18 cellular contexts compared by ENCODE assay signal in genomic region chr16:66054095-66054494, GRCh38.
DNase-seq lines count a peak whose midpoint lies in the region; ATAC-seq and TF ChIP-seq lines count a peak whose summit lies in the region.
"Had no signal": no experiment of that assay in that cellular context is flagged by ENCODE, and none has a peak within 500 bp of the region (broad histone marks: within the 10 kb centered on the region; RNA-seq: fewer than 3 reads in every experiment).

No MANE protein-coding gene starts in this region.

- no peak overlapping the region for H3K56ac ChIP-seq in mesendoderm (ENCODE audit: low read length)

- H3K4me3 ChIP-seq in GM23338 = 0 out of 2 replicates have a peak overlapping the region, but pooled peaks have one; percentile 4
- H3K4me3 ChIP-seq in coronary artery = no peak overlapping the region
- no peak overlapping the region for H3K4me3 ChIP-seq in mesendoderm (ENCODE audit: low read length)
- no peak overlapping the region for H3K4me3 ChIP-seq in effector memory CD4-positive, alpha-beta T cell (ENCODE audit: insufficient read depth, low read depth, low read length, poor library complexity, severe bottlenecking)
- H3K4me3 ChIP-seq: BLaER1 treated with 17β-estradiol and CSF1 and Interleukin-3, amounts not matched to agents 10 nM and 100 nM; GM23248 had no signal

- H3K27me3 Mint-ChIP-seq in GM23338 (ENCODE audit: insufficient read depth, low read depth, poor library complexity) = peaks cover 7% of the 10 kb centered on the region
- no peaks in the 10 kb centered on the region for H3K27me3 Mint-ChIP-seq in activated T-helper 2 cell treated with anti-CD3 and anti-CD28 coated beads, Interferon-gamma antibody, Interleukin-2, Interleukin-4, amounts not matched to agents 10 μg/mL and 5 μg/mL and 100 μg/mL, durations not matched to agents 14 hours and 24 hours and 36 hours (ENCODE audit: low read depth)
- H3K27me3 Mint-ChIP-seq: B cell, IgD-negative memory B cell had no signal

- H2BK15ac ChIP-seq in mesendoderm (replicated peaks; ENCODE audit: low read depth) = no peak overlapping the region

- no peak overlapping the region for H3K23ac ChIP-seq in mesendoderm (ENCODE audit: low read length)

- H2AK5ac ChIP-seq in mesendoderm (ENCODE audit: low read length) = no peak overlapping the region

- peaks cover 4% of the 10 kb centered on the region; the same call in 1 of the 2 replicates for H3K9me2 ChIP-seq in GM23338 (ENCODE audit: insufficient read depth)

- no peaks in the 10 kb centered on the region for H4K20me1 ChIP-seq in GM23338 (replicated peaks; ENCODE audit: insufficient read depth)
- H4K20me1 ChIP-seq: BLaER1 treated with 17β-estradiol and CSF1 and Interleukin-3, amounts not matched to agents 10 nM and 100 nM had no signal

- H2BK120ac ChIP-seq in mesendoderm (ENCODE audit: low read depth, low read length) = no peak overlapping the region

- no peak overlapping the region for H3K27ac Mint-ChIP-seq in GM23338
- H3K27ac Mint-ChIP-seq in activated T-helper 2 cell treated with anti-CD3 and anti-CD28 coated beads, Interferon-gamma antibody, Interleukin-2, Interleukin-4, amounts not matched to agents 10 μg/mL and 5 μg/mL and 100 μg/mL, durations not matched to agents 14 hours and 24 hours and 36 hours = no peak overlapping the region
- H3K27ac Mint-ChIP-seq: B cell; CD8-positive, alpha-beta T cell; IgD-negative memory B cell had no signal

- H3K9me3 Mint-ChIP-seq in GM23338 = no peaks in the 10 kb centered on the region
- H3K9me3 Mint-ChIP-seq in activated T-helper 2 cell treated with anti-CD3 and anti-CD28 coated beads, Interferon-gamma antibody, Interleukin-2, Interleukin-4, amounts not matched to agents 10 μg/mL and 5 μg/mL and 100 μg/mL, durations not matched to agents 14 hours and 24 hours and 36 hours = no peaks in the 10 kb centered on the region
- H3K9me3 Mint-ChIP-seq: CD8-positive, alpha-beta T cell; IgD-negative memory B cell had no signal

- H3K27ac ChIP-seq in GM23338 (ENCODE audit: low read depth) (no peak overlapping the region), coronary artery (no peak overlapping the region), mesendoderm (ENCODE audit: low read depth, low read length) (no peak overlapping the region)
- no peak overlapping the region for H3K27ac ChIP-seq in effector memory CD4-positive, alpha-beta T cell (ENCODE audit: insufficient read depth, low read length, poor library complexity, severe bottlenecking)
- H3K27ac ChIP-seq: BLaER1 treated with 17β-estradiol and CSF1 and Interleukin-3, amounts not matched to agents 10 nM and 100 nM; GM23248 had no signal

- H2BK5ac ChIP-seq in mesendoderm (ENCODE audit: low read length) = no peak overlapping the region

- no peaks in the 10 kb centered on the region for H3K79me1 ChIP-seq in mesendoderm (ENCODE audit: low read length)

- peak; percentile 31 for DNase-seq in GM23338 (ENCODE audit: low spot score)
- peak; percentile 16 for DNase-seq in coronary artery (ENCODE audit: low spot score)
- peak; percentile 40 for DNase-seq in iPS DF 19.7 (ENCODE audit: low read depth, low spot score)
- peak; percentile 37 for DNase-seq in mesendoderm
- DNase-seq in effector memory CD4-positive, alpha-beta T cell = no peak
- no peak for DNase-seq in activated T-helper 2 cell treated with anti-CD3 and anti-CD28 coated beads, Interferon-gamma antibody, Interleukin-2, Interleukin-4, amounts not matched to agents 10 μg/mL and 5 μg/mL and 100 μg/mL, durations not matched to agents 14 hours and 24 hours and 36 hours (ENCODE audit: low spot score)
- no peak for DNase-seq in SIG-M5 (lab: John Stamatoyannopoulos, UW)
- DNase-seq: CD8-positive, alpha-beta T cell; DMS 273 treated with DMSO at 0.1 percent for 48 hours; DMS53; DND-41; EL; GM23248; H7 had no signal

- H3K4me1 ChIP-seq in GM23338 (ENCODE audit: insufficient read depth) = peaks cover 27% of the 10 kb centered on the region
- H3K4me1 ChIP-seq in mesendoderm (ENCODE audit: control insufficient read depth, low read depth, low read length) = no peaks in the 10 kb centered on the region
- no peaks in the 10 kb centered on the region for H3K4me1 ChIP-seq in effector memory CD4-positive, alpha-beta T cell (ENCODE audit: control insufficient read depth, insufficient read depth, low read length, poor library complexity, severe bottlenecking)

- H4K8ac ChIP-seq in mesendoderm (ENCODE audit: low read depth, low read length) = no peak overlapping the region

- H3K4me2 ChIP-seq in GM23338 (peak overlapping the region; percentile 34), mesendoderm (ENCODE audit: low read length) (no peak overlapping the region)
- H3K4me2 ChIP-seq: BLaER1 treated with 17β-estradiol and CSF1 and Interleukin-3, amounts not matched to agents 10 nM and 100 nM had no signal

- no peak overlapping the region for H3K18ac ChIP-seq in mesendoderm (ENCODE audit: low read length)

- no peaks in the 10 kb centered on the region for H3K9me3 ChIP-seq in effector memory CD4-positive, alpha-beta T cell (ENCODE audit: control insufficient read depth, low read length)
- H3K9me3 ChIP-seq: BLaER1 treated with 17β-estradiol and CSF1 and Interleukin-3, amounts not matched to agents 10 nM and 100 nM had no signal

- H3K27me3 ChIP-seq in GM23338 (ENCODE audit: insufficient read depth) (no peaks in the 10 kb centered on the region), mesendoderm (ENCODE audit: insufficient read depth, low read length, poor library complexity) (no peaks in the 10 kb centered on the region)
- H3K27me3 ChIP-seq in effector memory CD4-positive, alpha-beta T cell (replicated peaks; ENCODE audit: control insufficient read depth, insufficient read depth, low read length, poor library complexity, severe bottlenecking) = no peaks in the 10 kb centered on the region
- H3K27me3 ChIP-seq: BLaER1 treated with 17β-estradiol and CSF1 and Interleukin-3, amounts not matched to agents 10 nM and 100 nM had no signal

- H3K79me2 ChIP-seq in GM23338 (replicated peaks; ENCODE audit: insufficient read depth) (no peaks in the 10 kb centered on the region), mesendoderm (ENCODE audit: control insufficient read depth, insufficient read depth, low read length) (no peaks in the 10 kb centered on the region)

- H4K5ac ChIP-seq in mesendoderm (ENCODE audit: low read length) = no peak overlapping the region

- no peak overlapping the region for H3K9ac ChIP-seq in mesendoderm (ENCODE audit: low read length)
- H3K9ac ChIP-seq: BLaER1 treated with 17β-estradiol and CSF1 and Interleukin-3, amounts not matched to agents 10 nM and 100 nM; GM23248 had no signal

- peaks cover 7% of the 10 kb centered on the region; the same call in 2 of the 3 replicates for H3K4me1 Mint-ChIP-seq in GM23338
- no peaks in the 10 kb centered on the region for H3K4me1 Mint-ChIP-seq in activated T-helper 2 cell treated with anti-CD3 and anti-CD28 coated beads, Interferon-gamma antibody, Interleukin-2, Interleukin-4, amounts not matched to agents 10 μg/mL and 5 μg/mL and 100 μg/mL, durations not matched to agents 14 hours and 24 hours and 36 hours (ENCODE audit: low read depth)
- H3K4me1 Mint-ChIP-seq: B cell, IgD-negative memory B cell had no signal

- no peaks in the 10 kb centered on the region for H3K36me3 ChIP-seq in GM23338 (ENCODE audit: insufficient read depth)
- no peaks in the 10 kb centered on the region for H3K36me3 ChIP-seq in mesendoderm (ENCODE audit: control insufficient read depth, insufficient read depth, low read length)
- no peaks in the 10 kb centered on the region for H3K36me3 ChIP-seq in effector memory CD4-positive, alpha-beta T cell (ENCODE audit: control insufficient read depth, insufficient read depth, low read length)
- H3K36me3 ChIP-seq: BLaER1 treated with 17β-estradiol and CSF1 and Interleukin-3, amounts not matched to agents 10 nM and 100 nM had no signal

- no peak overlapping the region for H2AFZ ChIP-seq in GM23338
- H2AFZ ChIP-seq: GM23248 had no signal

- no peaks in the 10 kb centered on the region for H3F3A ChIP-seq in GM23338 (replicated peaks; ENCODE audit: low read depth)

- H3K36me3 Mint-ChIP-seq in GM23338 (ENCODE audit: low read depth) = peaks cover 6% of the 10 kb centered on the region; the same call in 2 of the 3 replicates
- H3K36me3 Mint-ChIP-seq in activated T-helper 2 cell treated with anti-CD3 and anti-CD28 coated beads, Interferon-gamma antibody, Interleukin-2, Interleukin-4, amounts not matched to agents 10 μg/mL and 5 μg/mL and 100 μg/mL, durations not matched to agents 14 hours and 24 hours and 36 hours (ENCODE audit: low read depth) = no peaks in the 10 kb centered on the region
- H3K36me3 Mint-ChIP-seq: CD8-positive, alpha-beta T cell; IgD-negative memory B cell had no signal

- H3K4me3 Mint-ChIP-seq in GM23338 = no peak overlapping the region
- H3K4me3 Mint-ChIP-seq in activated T-helper 2 cell treated with anti-CD3 and anti-CD28 coated beads, Interferon-gamma antibody, Interleukin-2, Interleukin-4, amounts not matched to agents 10 μg/mL and 5 μg/mL and 100 μg/mL, durations not matched to agents 14 hours and 24 hours and 36 hours (ENCODE audit: low read depth) = no peak overlapping the region
- H3K4me3 Mint-ChIP-seq: B cell; CD8-positive, alpha-beta T cell; IgD-negative memory B cell had no signal

- intact Hi-C loops in activated T-helper 2 cell treated with anti-CD3 and anti-CD28 coated beads, Interferon-gamma antibody, Interleukin-2, Interleukin-4, amounts not matched to agents 10 μg/mL and 5 μg/mL and 100 μg/mL, durations not matched to agents 14 hours and 24 hours and 36 hours (cut with micrococcal nuclease) = no loop called here

- H3K4ac ChIP-seq in mesendoderm (ENCODE audit: low read depth, low read length) = no peak overlapping the region

- no CpG with 5 or more reads among the region's 4 CpGs for WGBS in mesendoderm (ENCODE audit: extremely low coverage, insufficient coverage, low lambda C conversion rate)

- TF ChIP-seq CTCF in GM23338 (conservative IDR thresholded peaks at IDR 0.05; ENCODE audit: low read depth in 2 of 2) (no peak), coronary artery (IDR thresholded peaks at IDR 0.05) (no peak)

- no peak; the same call in 1 of the 3 replicates for ATAC-seq in GM23338
- ATAC-seq: CD8-positive, alpha-beta T cell; HepG2 had no signal

Comparison
In these comparisons a context has a peak if more than half of its experiments do, and no peak if none do; other contexts are left out.
1. DNase-seq: peak in GM23338 (single experiment), coronary artery (single experiment), iPS DF 19.7 (single experiment) and mesendoderm (single experiment); none in effector memory CD4-positive, alpha-beta T cell (0 of 3), activated T-helper 2 cell treated with anti-CD3 and anti-CD28 coated beads, Interferon-gamma antibody, Interleukin-2, Interleukin-4, amounts not matched to agents 10 μg/mL and 5 μg/mL and 100 μg/mL, durations not matched to agents 14 hours and 24 hours and 36 hours (single experiment) and SIG-M5 (single experiment).